In the genomic region with DNA sequence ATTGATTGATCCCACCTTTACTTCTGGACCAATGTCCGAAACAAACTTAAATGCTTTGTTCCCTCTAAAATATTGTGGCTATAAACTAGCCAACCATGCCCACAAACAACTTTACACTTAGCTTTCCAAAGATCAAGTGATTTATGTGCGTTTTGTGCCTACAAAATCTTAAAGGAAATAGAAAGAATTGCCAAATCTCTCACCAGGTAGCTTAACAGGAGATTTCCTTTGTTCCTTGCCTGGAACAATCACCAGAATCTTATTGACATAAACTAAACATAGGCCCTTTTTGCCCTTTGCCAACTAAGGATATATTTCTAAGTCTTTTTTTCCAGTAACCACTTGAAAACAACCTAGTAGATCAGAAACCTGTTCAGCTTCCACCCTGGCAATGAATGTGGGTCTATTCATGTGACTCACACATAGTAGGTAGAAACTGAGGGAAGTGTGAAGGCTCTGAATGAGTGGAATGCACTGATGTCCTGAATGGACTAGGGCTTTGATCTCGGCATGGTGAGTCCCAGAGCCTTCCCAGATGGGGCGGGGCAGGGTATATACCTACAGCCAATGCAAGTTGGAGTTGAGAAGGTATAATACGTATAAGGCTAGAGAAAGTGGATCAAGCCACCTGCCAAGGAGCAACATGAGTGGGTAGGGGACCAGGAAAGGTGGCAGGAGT, we compare ENCODE assay signal across 17 cellular contexts.
DNase-seq lines count a peak whose midpoint lies in the region; ATAC-seq, FAIRE-seq and TF ChIP-seq lines count a peak whose summit lies in the region.
"Had no signal": no experiment of that assay in that cellular context is flagged by ENCODE, and none has a peak within 500 bp of the region (broad histone marks: within the 10 kb centered on the region; RNA-seq: fewer than 3 reads in every experiment).

No MANE protein-coding gene starts in this region.

- ATAC-seq in T-helper 17 cell, result no peak
- peak; percentile 84 for ATAC-seq in stimulated activated naive CD8-positive, alpha-beta T cell treated with anti-CD3 and anti-CD28 coated beads, Interleukin-15, Interleukin-2, amounts not matched to agents 100 U/mL and 50 U/mL, for 24 hours
- ATAC-seq: natural killer cell had no signal

- FAIRE-seq in D721Med (lab: Jason Lieb, UNC), result no peak

- H3K4me1 Mint-ChIP-seq in T-helper 17 cell, result peaks cover 12% of the 10 kb centered on the region
- no peaks in the 10 kb centered on the region for H3K4me1 Mint-ChIP-seq in endothelial cell (ENCODE audit: unreplicated experiment)

- no peak overlapping the region for H3K4me3 Mint-ChIP-seq in T-helper 17 cell
- H3K4me3 Mint-ChIP-seq in endothelial cell (ENCODE audit: unreplicated experiment), result no peak overlapping the region
- H3K4me3 Mint-ChIP-seq: activated CD4-positive, alpha-beta T cell treated with anti-CD3 and anti-CD28 coated beads, Interleukin-2, amount 10 ng/mL, durations not matched to agents 7 days and 5 days; natural killer cell had no signal

- TF ChIP-seq CTCF in endothelial cell (IDR thresholded peaks at IDR 0.05; ENCODE audit: unreplicated experiment), result no peak
- no peak for TF ChIP-seq CTCF in D721Med (IDR thresholded peaks at IDR 0.05; ENCODE audit: insufficient read depth, missing control alignments)

- H3K36me3 Mint-ChIP-seq in T-helper 17 cell (ENCODE audit: low read depth), result no peaks in the 10 kb centered on the region
- H3K36me3 Mint-ChIP-seq in endothelial cell (ENCODE audit: low read depth, unreplicated experiment), result peaks cover 4% of the 10 kb centered on the region
- H3K36me3 Mint-ChIP-seq: natural killer cell had no signal

- H3K9me3 ChIP-seq in T-helper 17 cell (ENCODE audit: control insufficient read depth, low read length, poor library complexity, severe bottlenecking), result no peaks in the 10 kb centered on the region

- DNase-seq in activated T-cell treated with anti-CD3 and anti-CD28 coated beads, Interleukin-2, amount 50 U/mL, for 48 hours, result peak; percentile 32 to 40
- no peak for DNase-seq in activated T-cell treated with anti-CD3 and anti-CD28 coated beads, Interleukin-2, amount 50 U/mL, for 1 hour
- DNase-seq in T-helper 17 cell (no peak), islet precursor cell (peak; percentile 85), endothelial cell (ENCODE audit: low spot score) (no peak), middle frontal gyrus (ENCODE audit: extremely low spot score, low spot score) (no peak), D721Med (ENCODE audit: insufficient read length, low spot score) (no peak)
- DNase-seq in stimulated activated naive CD8-positive, alpha-beta T cell treated with anti-CD3 and anti-CD28 coated beads, Interleukin-15, Interleukin-2, amounts not matched to agents 100 U/mL and 50 U/mL, for 24 hours, result no peak
- DNase-seq: activated CD4-positive, alpha-beta T cell treated with anti-CD3 and anti-CD28 coated beads, Interleukin-2, amount 10 ng/mL, durations not matched to agents 7 days and 5 days; activated gamma-delta T cell treated with Interleukin-2 at 50 U/mL for 16 hours; COR-L47; GF-D8; natural killer cell; NCI-H2081 treated with DMSO at 0.1 percent for 48 hours; retina; Right ventricle myocardium superior; stimulated activated naive CD4-positive, alpha-beta T cell had no signal

- no peaks in the 10 kb centered on the region for H3K9me3 Mint-ChIP-seq in endothelial cell (ENCODE audit: unreplicated experiment)
- H3K9me3 Mint-ChIP-seq: activated CD4-positive, alpha-beta T cell treated with anti-CD3 and anti-CD28 coated beads, Interleukin-2, amount 10 ng/mL, durations not matched to agents 7 days and 5 days; natural killer cell had no signal

- no peaks in the 10 kb centered on the region for H3K27me3 Mint-ChIP-seq in T-helper 17 cell
- H3K27me3 Mint-ChIP-seq in endothelial cell (ENCODE audit: unreplicated experiment), result peaks cover 8% of the 10 kb centered on the region

- H3K27ac Mint-ChIP-seq in T-helper 17 cell (peak overlapping the region; percentile 78), endothelial cell (ENCODE audit: unreplicated experiment) (no peak overlapping the region)
- H3K27ac Mint-ChIP-seq: activated CD4-positive, alpha-beta T cell treated with anti-CD3 and anti-CD28 coated beads, Interleukin-2, amount 10 ng/mL, durations not matched to agents 7 days and 5 days; natural killer cell had no signal

Comparison
In these comparisons a context has a peak if more than half of its experiments do, and no peak if none do; other contexts are left out.
1. DNase-seq: peak in activated T-cell treated with anti-CD3 and anti-CD28 coated beads, Interleukin-2, amount 50 U/mL, for 48 hours (2 of 2) and islet precursor cell (single experiment); none in activated T-cell treated with anti-CD3 and anti-CD28 coated beads, Interleukin-2, amount 50 U/mL, for 1 hour (single experiment), T-helper 17 cell (0 of 3), stimulated activated naive CD8-positive, alpha-beta T cell treated with anti-CD3 and anti-CD28 coated beads, Interleukin-15, Interleukin-2, amounts not matched to agents 100 U/mL and 50 U/mL, for 24 hours (single experiment), endothelial cell (single experiment), middle frontal gyrus (single experiment) and D721Med (single experiment).